Comparison of ENCODE assay signal across 9 cellular contexts in genomic region chr6:11233936-11234573, GRCh38. TPM values are rescaled to one million over a fixed set of nuclear protein-coding genes. Genes with fewer than 3 reads are reported as not detected.
A peak's percentile ranks its signal among the peaks of the same experiment; 100 is the strongest.
DNase-seq lines count a peak whose midpoint lies in the region; ATAC-seq and TF ChIP-seq lines count a peak whose summit lies in the region.
"Had no signal": no experiment of that assay in that cellular context is flagged by ENCODE, and none has a peak within 500 bp of the region (broad histone marks: within the 10 kb centered on the region; RNA-seq: fewer than 3 reads in every experiment).

No MANE protein-coding gene starts in this region.

- H3K27me3 ChIP-seq in SK-N-SH (ENCODE audit: insufficient read depth) (no peaks in the 10 kb centered on the region), gastrocnemius medialis (no peaks in the 10 kb centered on the region)

- in situ Hi-C loops in gastrocnemius medialis (cut with MboI; ENCODE audit: low sequenced_read_pairs in 4 of 4), result no loop called here

- H3F3A ChIP-seq in SK-N-SH (replicated peaks; ENCODE audit: insufficient read depth), result peaks cover 19% of the 10 kb centered on the region

- no peak for TF ChIP-seq POLR2A in gastrocnemius medialis (IDR thresholded peaks at IDR 0.05)

- no peaks in the 10 kb centered on the region for H3K36me3 Mint-ChIP-seq in HFFc6 (ENCODE audit: low read depth)

- H3K27ac Mint-ChIP-seq in HFFc6, result 0 out of 2 replicates have a peak overlapping the region, but pooled peaks have one; percentile 16

- CTCF ChIA-PET in SK-N-SH (lab: Yijun Ruan, JAX), result interaction anchor here (0.6 to 1.3 kb wide), 3 partner anchors 37 to 1857 kb away, joined by 4 read pairs; no protein-coding TSS in a partner anchor

- no peaks in the 10 kb centered on the region; the same call in none of the 2 replicates for H3K27me3 Mint-ChIP-seq in HFFc6 (ENCODE audit: insufficient read depth)

- no peaks in the 10 kb centered on the region for H3K9me2 ChIP-seq in SK-N-SH

- 72% methylated on average over 5 of the region's 5 CpGs for WGBS in SK-N-SH (ENCODE audit: low lambda C conversion rate)

- TF ChIP-seq CTCF in HFFc6 (IDR thresholded peaks at IDR 0.05), result no peak
- no peak for TF ChIP-seq CTCF in SK-N-SH (IDR thresholded peaks at IDR 0.05)
- no peak for TF ChIP-seq CTCF in epithelial cell of esophagus (IDR thresholded peaks at IDR 0.05; ENCODE audit: insufficient read depth, low read depth, low read length, missing control alignments)
- no peak for TF ChIP-seq CTCF in gastrocnemius medialis (IDR thresholded peaks at IDR 0.05 in 4 of 5, conservative IDR thresholded peaks at IDR 0.05 in 1 of 5)

- DNase-seq in HFFc6 (no peak), SK-N-SH (no peak), epithelial cell of esophagus (ENCODE audit: low read depth) (peak; percentile 39), gastrocnemius medialis (no peak), ureter (ENCODE audit: low spot score) (no peak)
- DNase-seq: NCI-H446 treated with DMSO at 0.1 percent for 48 hours had no signal

- H3K9me3 ChIP-seq in SK-N-SH (no peaks in the 10 kb centered on the region), gastrocnemius medialis (no peaks in the 10 kb centered on the region)

- H3K4me3 ChIP-seq in SK-N-SH (ENCODE audit: low read depth in 2 of 2, low read length in 1 of 2), result no peak overlapping the region
- no peak overlapping the region for H3K4me3 ChIP-seq in epithelial cell of esophagus (ENCODE audit: low read length)
- H3K4me3 ChIP-seq in gastrocnemius medialis, result no peak overlapping the region

- POLR2A ChIA-PET in SK-N-SH (lab: Yijun Ruan, JAX), result interaction anchor here (0.9 kb wide), 1 partner anchor 18 kb away, joined by 4 read pairs; no protein-coding TSS in a partner anchor

- no peak for ATAC-seq in gastrocnemius medialis
- ATAC-seq in HG02981 (IDR thresholded peaks at IDR 0.05; ENCODE audit: unreplicated experiment), result no peak
- ATAC-seq in HG02678 (IDR thresholded peaks at IDR 0.05; ENCODE audit: unreplicated experiment), result no peak
- no peak for ATAC-seq in HG03342 (IDR thresholded peaks at IDR 0.05; ENCODE audit: unreplicated experiment)

- no peaks in the 10 kb centered on the region for H3K9me3 Mint-ChIP-seq in HFFc6

- H3K79me2 ChIP-seq in SK-N-SH (ENCODE audit: insufficient read depth), result peaks cover 33% of the 10 kb centered on the region

- H3K4me1 Mint-ChIP-seq in HFFc6 (ENCODE audit: low read depth), result peaks cover 39% of the 10 kb centered on the region

- H2AFZ ChIP-seq in SK-N-SH (ENCODE audit: low read depth), result no peak overlapping the region

- TF ChIP-seq EP300 in SK-N-SH (IDR thresholded peaks at IDR 0.05; ENCODE audit: borderline replicate concordance in 1 of 2, low read depth in 1 of 2, low read length in 1 of 2), result peak in 1 of 2 experiments; percentile 47; a peak in 1 of 4 replicates

- H3K36me3 ChIP-seq in SK-N-SH (replicated peaks in 1 of 2; ENCODE audit: control insufficient read depth in 1 of 2, insufficient read depth in 2 of 2, low read length in 1 of 2) (peaks cover 0 to 4% of the 10 kb centered on the region in 2 experiments), gastrocnemius medialis (no peaks in the 10 kb centered on the region)

- no peak overlapping the region for H3K9ac ChIP-seq in SK-N-SH

- H3K4me1 ChIP-seq in SK-N-SH (ENCODE audit: control insufficient read depth in 1 of 2, insufficient read depth in 2 of 2, low read depth in 1 of 2, low read length in 1 of 2) (peaks cover 25 to 29% of the 10 kb centered on the region in 2 experiments), gastrocnemius medialis (peaks cover 6 to 12% of the 10 kb centered on the region in 2 donors)

- intact Hi-C loops in gastrocnemius medialis (cut with DNase I; ENCODE audit: low total_unique reads), result loop anchor here (5.0 to 10.0 kb wide), 5 partner anchors 62 to 341 kb away; partner anchors contain the start of gene SMIM13

- H4K20me1 ChIP-seq in SK-N-SH (ENCODE audit: insufficient read depth), result no peaks in the 10 kb centered on the region

- TF ChIP-seq RAD21 in SK-N-SH (IDR thresholded peaks at IDR 0.05; ENCODE audit: low read length), result no peak

- peak overlapping the region; percentile 39 to 90; a peak in 2 of 4 replicates for H3K27ac ChIP-seq in SK-N-SH (ENCODE audit: low read depth in 2 of 2, low read length in 1 of 2)
- H3K27ac ChIP-seq in gastrocnemius medialis, result peak overlapping the region; percentile 74 to 84 (median 75)

- peak overlapping the region; percentile 62; the same call in 1 of the 2 replicates for H3K4me2 ChIP-seq in SK-N-SH

- no peak overlapping the region for H3K4me3 Mint-ChIP-seq in HFFc6

TF ChIP-seq in SK-N-SH, 30 proteins besides CTCF, POLR2A, EP300 and RAD21 (continues in another document):
- TF ChIP-seq GABPA (IDR thresholded peaks at IDR 0.05; ENCODE audit: low read depth), result no peak
- no peak for TF ChIP-seq USF2 (IDR thresholded peaks at IDR 0.05; ENCODE audit: borderline replicate concordance, low read depth, low read length)
- TF ChIP-seq ELF1 (IDR thresholded peaks at IDR 0.05), result no peak
- TF ChIP-seq PBX3 (IDR thresholded peaks at IDR 0.05), result peak; percentile 84
- TF ChIP-seq TAF1 (IDR thresholded peaks at IDR 0.05; ENCODE audit: borderline replicate concordance, low read depth, low read length), result no peak
- TF ChIP-seq MXI1 (IDR thresholded peaks at IDR 0.05; ENCODE audit: low read depth, low read length), result no peak
- no peak for TF ChIP-seq MEF2A (IDR thresholded peaks at IDR 0.05; ENCODE audit: borderline replicate concordance, low read depth)
- no peak for TF ChIP-seq RFX5 (IDR thresholded peaks at IDR 0.05; ENCODE audit: low read length)
- TF ChIP-seq FOSL2 (IDR thresholded peaks at IDR 0.05; ENCODE audit: borderline replicate concordance, low read depth), result peak; percentile 17; the same call in 1 of the 2 replicates
- peak; percentile 80 for TF ChIP-seq TEAD4 (IDR thresholded peaks at IDR 0.05; ENCODE audit: borderline replicate concordance, insufficient read depth)
- TF ChIP-seq YY1 (IDR thresholded peaks at IDR 0.05; ENCODE audit: low read depth), result no peak
- TF ChIP-seq REST (IDR thresholded peaks at IDR 0.05; ENCODE audit: low read depth, low read length), result no peak
- no peak for TF ChIP-seq MAX (IDR thresholded peaks at IDR 0.05; ENCODE audit: low read depth)
- no peak for TF ChIP-seq CHD2 (IDR thresholded peaks at IDR 0.05; ENCODE audit: low read length, partially characterized antibody)
- no peak for TF ChIP-seq FOXJ3 (CRISPR knock-in tag; IDR thresholded peaks at IDR 0.05)
- no peak for TF ChIP-seq GATA2 (CRISPR knock-in tag; IDR thresholded peaks at IDR 0.05)
- TF ChIP-seq SIN3A (IDR thresholded peaks at IDR 0.05; ENCODE audit: borderline replicate concordance, low read depth, low read length), result no peak
- TF ChIP-seq EZH2phosphoT487 (IDR thresholded peaks at IDR 0.05; ENCODE audit: borderline replicate concordance, low read depth), result no peak
- TF ChIP-seq SMC3 (IDR thresholded peaks at IDR 0.05; ENCODE audit: low read depth, low read length), result no peak

RNA-seq across cellular contexts. Expression of gene NEDD9, which starts 1.6 kb away (rescaled TPM):
- total RNA-seq in HFFc6 (2021; fragmentation: NEBNext Ultra II Directional; extraction: Animal tissue kit (Norgen Biotek cat#: 25700)), result 10 to 100 TPM; 10.3 to 19.9 (median 12.6) TPM
- 7.4 and 9.9 TPM in 2 replicates for polyA plus RNA-seq in SK-N-SH (2012; rRNA removed)
- 6.1 and 6.8 TPM in 2 replicates for polyA plus RNA-seq in SK-N-SH (2012; cell fraction: cytosol; rRNA removed)
- 12.2 and 22.1 TPM in 2 replicates for polyA plus RNA-seq in SK-N-SH (2012; cell fraction: nucleus; rRNA removed)
- total RNA-seq in gastrocnemius medialis, result 10 to 100 TPM; 19.8 to 49.4 (median 35.6) TPM
- 65.8 TPM for total RNA-seq in ureter
